Comparison of ENCODE assay signal across 15 cellular contexts in genomic region chrX:12013220-12013619, GRCh38.
DNase-seq lines count a peak whose midpoint lies in the region; ATAC-seq and TF ChIP-seq lines count a peak whose summit lies in the region.
"Had no signal": no experiment of that assay in that cellular context is flagged by ENCODE, and none has a peak within 500 bp of the region (broad histone marks: within the 10 kb centered on the region; RNA-seq: fewer than 3 reads in every experiment).

No MANE protein-coding gene starts in this region.

- CTCF ChIA-PET in activated naive CD4-positive, alpha-beta T cell treated with anti-CD3 and anti-CD28 coated beads, Interleukin-2, amount 10 ng/mL, durations not matched to agents 7 days and 5 days (lab: Charles Lee) = no interaction called here

- ATAC-seq in HG03095 (IDR thresholded peaks at IDR 0.05; ENCODE audit: unreplicated experiment) = no peak
- ATAC-seq: natural killer cell had no signal

- H3K27ac Mint-ChIP-seq in activated naive CD4-positive, alpha-beta T cell treated with anti-CD3 and anti-CD28 coated beads, Interleukin-2, amount 10 ng/mL, durations not matched to agents 7 days and 5 days = no peak overlapping the region
- H3K27ac Mint-ChIP-seq in CD14-positive monocyte = no peak overlapping the region
- H3K27ac Mint-ChIP-seq: CD4-positive, CD25-positive, alpha-beta regulatory T cell; natural killer cell had no signal

- H3K27me3 Mint-ChIP-seq in activated naive CD4-positive, alpha-beta T cell treated with anti-CD3 and anti-CD28 coated beads, Interleukin-2, amount 10 ng/mL, durations not matched to agents 7 days and 5 days = no peaks in the 10 kb centered on the region
- H3K27me3 Mint-ChIP-seq in CD14-positive monocyte (ENCODE audit: low read depth in 3 of 3) = peaks cover 0 to under 1% (median 0%) of the 10 kb centered on the region in 3 donors
- H3K27me3 Mint-ChIP-seq: CD4-positive, CD25-positive, alpha-beta regulatory T cell had no signal

- DNase-seq in EL = peak; percentile 62
- peak; percentile 45 for DNase-seq in NCI-H146 treated with DMSO at 0.1 percent for 48 hours (lab: John Stamatoyannopoulos, UW; ENCODE audit: unreplicated experiment)
- DNase-seq in astrocyte of the spinal cord (ENCODE audit: low read depth, low spot score) = peak; percentile 66
- peak; percentile 80 for DNase-seq in kidney tubule cell (ENCODE audit: low spot score)
- DNase-seq in activated naive CD4-positive, alpha-beta T cell treated with anti-CD3 and anti-CD28 coated beads, Interleukin-2, amount 10 ng/mL, durations not matched to agents 7 days and 5 days = no peak
- no peak for DNase-seq in CD14-positive monocyte (ENCODE audit: low spot score)
- DNase-seq in NCI-H510A treated with DMSO at 0.1 percent for 48 hours (lab: John Stamatoyannopoulos, UW) = no peak
- DNase-seq: activated naive CD4-positive, alpha-beta T cell treated with Interleukin-2 at 50 U/mL for 16 hours; CD4-positive, CD25-positive, alpha-beta regulatory T cell; cortex of kidney; foreskin melanocyte; Kasumi-1; natural killer cell; substantia nigra had no signal

- no peak overlapping the region for H3K4me3 ChIP-seq in astrocyte of the spinal cord (ENCODE audit: low read depth, low read length)

- TF ChIP-seq CTCF in astrocyte of the spinal cord (IDR thresholded peaks at IDR 0.05; ENCODE audit: low read depth, low read length) (no peak), CD14-positive monocyte (IDR thresholded peaks at IDR 0.05) (no peak)

- intact Hi-C loops in CD14-positive monocyte (cut with micrococcal nuclease) = no loop called here

- in situ Hi-C loops in astrocyte of the spinal cord (cut with HindIII; ENCODE audit: low sequenced_read_pairs) = no loop called here

- no peak overlapping the region for H3K4me3 Mint-ChIP-seq in activated naive CD4-positive, alpha-beta T cell treated with anti-CD3 and anti-CD28 coated beads, Interleukin-2, amount 10 ng/mL, durations not matched to agents 7 days and 5 days
- H3K4me3 Mint-ChIP-seq in CD14-positive monocyte = no peak overlapping the region
- H3K4me3 Mint-ChIP-seq: CD4-positive, CD25-positive, alpha-beta regulatory T cell; natural killer cell had no signal

- H3K4me1 Mint-ChIP-seq in activated naive CD4-positive, alpha-beta T cell treated with anti-CD3 and anti-CD28 coated beads, Interleukin-2, amount 10 ng/mL, durations not matched to agents 7 days and 5 days = no peaks in the 10 kb centered on the region
- H3K4me1 Mint-ChIP-seq in CD14-positive monocyte = no peaks in the 10 kb centered on the region
- H3K4me1 Mint-ChIP-seq: CD4-positive, CD25-positive, alpha-beta regulatory T cell; natural killer cell had no signal

- H3K9me3 Mint-ChIP-seq in activated naive CD4-positive, alpha-beta T cell treated with anti-CD3 and anti-CD28 coated beads, Interleukin-2, amount 10 ng/mL, durations not matched to agents 7 days and 5 days = no peaks in the 10 kb centered on the region
- peaks cover 0 to 2% (median 0%) of the 10 kb centered on the region in 7 donors for H3K9me3 Mint-ChIP-seq in CD14-positive monocyte

- H3K36me3 Mint-ChIP-seq in activated naive CD4-positive, alpha-beta T cell treated with anti-CD3 and anti-CD28 coated beads, Interleukin-2, amount 10 ng/mL, durations not matched to agents 7 days and 5 days = no peaks in the 10 kb centered on the region
- H3K36me3 Mint-ChIP-seq in CD14-positive monocyte = no peaks in the 10 kb centered on the region
- H3K36me3 Mint-ChIP-seq: CD4-positive, CD25-positive, alpha-beta regulatory T cell; natural killer cell had no signal

Comparison
In these comparisons a context has a peak if more than half of its experiments do, and no peak if none do; other contexts are left out.
1. DNase-seq: peak in EL (single experiment), NCI-H146 treated with DMSO at 0.1 percent for 48 hours (single experiment), astrocyte of the spinal cord (single experiment) and kidney tubule cell (single experiment); none in activated naive CD4-positive, alpha-beta T cell treated with anti-CD3 and anti-CD28 coated beads, Interleukin-2, amount 10 ng/mL, durations not matched to agents 7 days and 5 days (single experiment), CD14-positive monocyte (single experiment) and NCI-H510A treated with DMSO at 0.1 percent for 48 hours (single experiment).